ENCODE assay signal across 8 cellular contexts in the genomic region with DNA sequence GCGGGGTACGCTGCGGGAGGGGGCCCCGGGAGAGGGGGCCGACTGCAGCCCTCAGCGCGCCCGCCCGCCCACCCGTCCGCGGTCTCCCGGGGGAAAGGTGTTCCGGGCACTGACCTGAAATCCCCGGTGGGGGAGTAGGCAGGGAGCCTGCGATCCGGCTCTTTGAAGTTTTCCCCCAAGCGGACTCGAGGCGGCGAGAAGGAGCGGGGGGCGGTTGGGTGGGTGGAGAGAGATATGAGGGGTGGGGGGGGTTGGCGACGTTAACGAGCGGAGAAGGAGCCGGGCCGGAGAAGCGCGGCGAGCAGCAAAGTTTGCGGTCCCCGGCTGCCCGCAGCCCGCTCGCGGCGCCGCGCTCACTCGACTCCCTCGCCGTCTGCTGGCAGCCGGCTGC. TPM values are rescaled to one million over a fixed set of nuclear protein-coding genes. Genes with fewer than 3 reads are reported as not detected.
DNase-seq lines count a peak whose midpoint lies in the region; ATAC-seq lines count a peak whose summit lies in the region.

No MANE protein-coding gene starts in this region.

- H3K9me3 Mint-ChIP-seq in central memory CD8-positive, alpha-beta T cell = no peaks in the 10 kb centered on the region
- H3K9me3 Mint-ChIP-seq in naive thymus-derived CD4-positive, alpha-beta T cell = peaks cover 0 to 10% (median 0%) of the 10 kb centered on the region in 11 donors

- H3K4me2 ChIP-seq in BLaER1 treated with 17β-estradiol and CSF1 and Interleukin-3, amounts not matched to agents 10 nM and 100 nM = peak overlapping the region in 5 of 11 experiments; percentile 31 to 95 (median 91); a peak in 3 of 22 replicates
- peak overlapping the region; percentile 78 for H3K4me2 ChIP-seq in Karpas-422 (ENCODE audit: low read depth, low read length, poor library complexity, severe bottlenecking)

- in situ Hi-C loops in KBM-7 (cut with MboI; ENCODE audit: low pct_unique_long_range_greater_than_20kb, low sequenced_read_pairs) = loop anchor here (10.0 kb wide), 1 partner anchor 78 kb away; no protein-coding TSS in a partner anchor

- H3K9me2 ChIP-seq in Karpas-422 (replicated peaks; ENCODE audit: insufficient read depth, low read length) = no peaks in the 10 kb centered on the region

- peak overlapping the region; percentile 57 to 78 (median 68) for H3K4me3 ChIP-seq in BLaER1 treated with 17β-estradiol and CSF1 and Interleukin-3, amounts not matched to agents 10 nM and 100 nM
- peak overlapping the region; percentile 66; the same call in 1 of the 2 replicates for H3K4me3 ChIP-seq in Karpas-422 (ENCODE audit: low read length)
- peak overlapping the region; percentile 74 for H3K4me3 ChIP-seq in naive thymus-derived CD4-positive, alpha-beta T cell (ENCODE audit: low read length)

- peak overlapping the region in 9 of 11 experiments; percentile 78 to 88 (median 84); a peak in 17 of 22 replicates for H3K27ac ChIP-seq in BLaER1 treated with 17β-estradiol and CSF1 and Interleukin-3, amounts not matched to agents 10 nM and 100 nM
- peak overlapping the region; percentile 58; the same call in 1 of the 2 replicates for H3K27ac ChIP-seq in Karpas-422 (ENCODE audit: low read length)
- peak overlapping the region; percentile 80 for H3K27ac ChIP-seq in naive thymus-derived CD4-positive, alpha-beta T cell (ENCODE audit: low read depth, low read length)

- H3K27ac Mint-ChIP-seq in central memory CD8-positive, alpha-beta T cell (ENCODE audit: low read depth) = peak overlapping the region; percentile 88
- peak overlapping the region in 5 of 9 donors; percentile 43 to 87 (median 77) for H3K27ac Mint-ChIP-seq in naive thymus-derived CD4-positive, alpha-beta T cell

- H3K4me1 Mint-ChIP-seq in central memory CD8-positive, alpha-beta T cell = peaks cover 34% of the 10 kb centered on the region
- peaks cover 16 to 38% (median 30%) of the 10 kb centered on the region in 7 donors for H3K4me1 Mint-ChIP-seq in naive thymus-derived CD4-positive, alpha-beta T cell

- H3K79me2 ChIP-seq in Karpas-422 (ENCODE audit: low read length) = peaks cover 19% of the 10 kb centered on the region

- CTCF ChIA-PET in naive thymus-derived CD4-positive, alpha-beta T cell (lab: Charles Lee) = interaction anchor here (1.4 to 2.1 kb wide), 3 partner anchors 30 to 56 kb away, joined by 3 to 8 read pairs (median 4); no protein-coding TSS in a partner anchor

- no peak overlapping the region for H2AFZ ChIP-seq in Karpas-422 (ENCODE audit: low read length)

- no peak for ATAC-seq in central memory CD8-positive, alpha-beta T cell (replicated peaks; ENCODE audit: extremely low read depth, poor library complexity, severe bottlenecking)
- no peak for ATAC-seq in naive thymus-derived CD4-positive, alpha-beta T cell
- ATAC-seq in GM21360 (IDR thresholded peaks at IDR 0.05; ENCODE audit: unreplicated experiment) = no peak

- peaks cover 31 to 66% (median 57%) of the 10 kb centered on the region in 10 experiments for H3K4me1 ChIP-seq in BLaER1 treated with 17β-estradiol and CSF1 and Interleukin-3, amounts not matched to agents 10 nM and 100 nM
- H3K4me1 ChIP-seq in Karpas-422 (ENCODE audit: low read length) = peaks cover 72% of the 10 kb centered on the region
- H3K4me1 ChIP-seq in naive thymus-derived CD4-positive, alpha-beta T cell (ENCODE audit: control insufficient read depth in 2 of 2, insufficient read depth in 2 of 2, low read length in 2 of 2) = peaks cover 5 to 12% of the 10 kb centered on the region in 2 donors

- H3K9ac ChIP-seq in BLaER1 treated with 17β-estradiol and CSF1 and Interleukin-3, amounts not matched to agents 10 nM and 100 nM = peak overlapping the region in 10 of 11 experiments; percentile 78 to 88 (median 85); a peak in 19 of 22 replicates
- H3K9ac ChIP-seq in Karpas-422 (ENCODE audit: low read length) = peak overlapping the region; percentile 73

- peak; percentile 59 for DNase-seq in Karpas-422
- no peak for DNase-seq in central memory CD8-positive, alpha-beta T cell (ENCODE audit: low spot score in 2 of 2)
- DNase-seq in naive thymus-derived CD4-positive, alpha-beta T cell = peak in 2 of 9 donors; percentile 33 to 39
- DNase-seq in DMS153 (lab: John Stamatoyannopoulos, UW) = no peak
- no peak for DNase-seq in AG08395 (ENCODE audit: low spot score)
- no peak for DNase-seq in KBM-7

- intact Hi-C loops in naive thymus-derived CD4-positive, alpha-beta T cell (cut with micrococcal nuclease) = loop anchor here (1.0 to 10.0 kb wide), 11 partner anchors 36 to 1295 kb away; partner anchors contain the start of genes MID1IP1 (in 2 of the 2), CXorf38 (in 1 of the 2) and DDX3X (in 1 of the 2)

- peaks cover 27 to 54% (median 40%) of the 10 kb centered on the region in 11 experiments; a peak in 20 of 22 replicates for H3K9me3 ChIP-seq in BLaER1 treated with 17β-estradiol and CSF1 and Interleukin-3, amounts not matched to agents 10 nM and 100 nM (replicated peaks in 1 of 11)
- H3K9me3 ChIP-seq in Karpas-422 (ENCODE audit: low read length) = no peaks in the 10 kb centered on the region
- no peaks in the 10 kb centered on the region for H3K9me3 ChIP-seq in naive thymus-derived CD4-positive, alpha-beta T cell (ENCODE audit: control insufficient read depth in 2 of 3, low read length in 3 of 3)

- peaks cover 30 to 51% (median 38%) of the 10 kb centered on the region in 11 experiments for H3K27me3 ChIP-seq in BLaER1 treated with 17β-estradiol and CSF1 and Interleukin-3, amounts not matched to agents 10 nM and 100 nM
- H3K27me3 ChIP-seq in Karpas-422 (ENCODE audit: low read length) = 0 out of 2 replicates have a peak, but pooled peaks cover 2% of the 10 kb centered on the region
- H3K27me3 ChIP-seq in naive thymus-derived CD4-positive, alpha-beta T cell (ENCODE audit: control insufficient read depth in 2 of 2, insufficient read depth in 2 of 2, low read length in 2 of 2) = no peaks in the 10 kb centered on the region

- H3K36me3 ChIP-seq in BLaER1 treated with 17β-estradiol and CSF1 and Interleukin-3, amounts not matched to agents 10 nM and 100 nM = peaks cover 0 to 7% (median 0%) of the 10 kb centered on the region in 11 experiments; a peak in 3 of 22 replicates
- H3K36me3 ChIP-seq in Karpas-422 (ENCODE audit: insufficient read depth, low read length) = no peaks in the 10 kb centered on the region
- H3K36me3 ChIP-seq in naive thymus-derived CD4-positive, alpha-beta T cell (ENCODE audit: control insufficient read depth in 2 of 3, insufficient read depth in 3 of 3, low read length in 3 of 3) = no peaks in the 10 kb centered on the region

- H3K4me3 Mint-ChIP-seq in central memory CD8-positive, alpha-beta T cell = peak overlapping the region; percentile 93
- H3K4me3 Mint-ChIP-seq in naive thymus-derived CD4-positive, alpha-beta T cell = peak overlapping the region; percentile 71 to 98 (median 92)

- POLR2A ChIA-PET in naive thymus-derived CD4-positive, alpha-beta T cell (lab: Charles Lee) = interaction anchor here (0.8 to 7.6 kb wide), 24 partner anchors 10 to 1290 kb away, joined by 3 to 116 read pairs (median 6); no protein-coding TSS in a partner anchor

- peaks cover 34% of the 10 kb centered on the region for H3K36me3 Mint-ChIP-seq in central memory CD8-positive, alpha-beta T cell (ENCODE audit: insufficient read depth)
- peaks cover 0 to 2% (median 0%) of the 10 kb centered on the region in 5 donors for H3K36me3 Mint-ChIP-seq in naive thymus-derived CD4-positive, alpha-beta T cell

- peaks cover 38 to 81% (median 64%) of the 10 kb centered on the region in 11 experiments for H4K20me1 ChIP-seq in BLaER1 treated with 17β-estradiol and CSF1 and Interleukin-3, amounts not matched to agents 10 nM and 100 nM
- peaks cover 36% of the 10 kb centered on the region for H4K20me1 ChIP-seq in Karpas-422 (ENCODE audit: insufficient read depth, low read depth, low read length)

- H3K27me3 Mint-ChIP-seq in central memory CD8-positive, alpha-beta T cell = no peaks in the 10 kb centered on the region
- H3K27me3 Mint-ChIP-seq in naive thymus-derived CD4-positive, alpha-beta T cell = no peaks in the 10 kb centered on the region

RNA-seq across cellular contexts. Expression of gene BCOR, which starts 0.7 kb away (rescaled TPM):
- 43.7 and 49.9 TPM in 2 replicates for total RNA-seq in Karpas-422 (2014; rRNA removed; shearing (Covaris generic); ENCODE audit: low replicate concordance)
- 10 to 100 TPM; 23.3 to 55.2 (median 43.3) TPM for total RNA-seq in naive thymus-derived CD4-positive, alpha-beta T cell
- polyA plus RNA-seq in naive thymus-derived CD4-positive, alpha-beta T cell = 1 to 10 TPM; 3.8 to 9.1 TPM
